In genomic region chr3:196740476-196741400, GRCh38 we compare ENCODE assay signal across 8 cellular contexts. TPM values are rescaled to one million over a fixed set of nuclear protein-coding genes. Genes with fewer than 3 reads are reported as not detected.
DNase-seq lines count a peak whose midpoint lies in the region; ATAC-seq and TF ChIP-seq lines count a peak whose summit lies in the region.

No MANE protein-coding gene starts in this region.

- TSS peak; percentile 74 for BruUV-seq in OCI-LY7 (replicated peaks; lab: Mats Ljungman, UMichigan)

- peak; percentile 63 for DNase-seq in EL
- peak; percentile 47 for DNase-seq in OCI-LY7 (ENCODE audit: low spot score)
- DNase-seq in adipocyte (ENCODE audit: low read depth), result peak; percentile 77
- peak in 1 of 2 donors; percentile 19 for DNase-seq in heart right ventricle
- DNase-seq in COLO668 (lab: John Stamatoyannopoulos, UW; ENCODE audit: unreplicated experiment), result no peak

- WGBS in heart right ventricle, 2 donors, result 0 to 1% methylated on average over 31 of the region's 31 CpGs

- H4K20me1 ChIP-seq in OCI-LY7 (ENCODE audit: insufficient read depth, low read length), result peaks cover 15% of the 10 kb centered on the region

- H3K27me3 ChIP-seq in adipocyte (replicated peaks; ENCODE audit: control insufficient read depth, insufficient read depth, low read length), result no peaks in the 10 kb centered on the region
- no peaks in the 10 kb centered on the region for H3K27me3 ChIP-seq in heart right ventricle
- H3K27me3 ChIP-seq in parathyroid adenoma (ENCODE audit: control insufficient read depth, insufficient read depth, low read length), result no peaks in the 10 kb centered on the region

- ATAC-seq in HG02852 (IDR thresholded peaks at IDR 0.05; ENCODE audit: unreplicated experiment) (peak; percentile 2), heart right ventricle (peak; percentile 1 to 46 (median 18)), GM18519 (IDR thresholded peaks at IDR 0.05; ENCODE audit: low FRiP score, unreplicated experiment) (no peak)

- POLR2A ChIA-PET in OCI-LY7 (lab: Charles Lee), result interaction anchor here (0.6 to 1.9 kb wide), 10 partner anchors 10 to 202 kb away, joined by 3 to 9 read pairs (median 4); partner anchors contain the start of gene NCBP2

- peaks cover 11% of the 10 kb centered on the region for H3K4me1 ChIP-seq in OCI-LY7 (ENCODE audit: insufficient read depth, low read length, poor library complexity, severe bottlenecking)
- peaks cover 20% of the 10 kb centered on the region for H3K4me1 ChIP-seq in adipocyte (ENCODE audit: control insufficient read depth, insufficient read depth, low read length)
- H3K4me1 ChIP-seq in heart right ventricle, result peaks cover 0 to 40% (median 17%) of the 10 kb centered on the region in 9 donors
- H3K4me1 ChIP-seq in parathyroid adenoma, result peaks cover 7% of the 10 kb centered on the region

- H2AFZ ChIP-seq in OCI-LY7 (ENCODE audit: low read length), result peak overlapping the region; percentile 40
- peak overlapping the region; percentile 81 for H2AFZ ChIP-seq in parathyroid adenoma

- TF ChIP-seq CTCF in OCI-LY7 (conservative IDR thresholded peaks at IDR 0.05; ENCODE audit: low read length), result no peak
- TF ChIP-seq CTCF in heart right ventricle (IDR thresholded peaks at IDR 0.05), result no peak
- no peak for TF ChIP-seq CTCF in parathyroid adenoma (IDR thresholded peaks at IDR 0.05)

- H3K27ac ChIP-seq in OCI-LY7 (ENCODE audit: low read depth, low read length, poor library complexity, severe bottlenecking), result peak overlapping the region; percentile 85
- peak overlapping the region; percentile 96 to 99 (median 98) for H3K27ac ChIP-seq in heart right ventricle
- peak overlapping the region; percentile 86 for H3K27ac ChIP-seq in parathyroid adenoma

- H3K9me3 ChIP-seq in OCI-LY7 (ENCODE audit: low read length), result no peaks in the 10 kb centered on the region
- H3K9me3 ChIP-seq in adipocyte (ENCODE audit: control insufficient read depth, low read length), result no peaks in the 10 kb centered on the region
- H3K9me3 ChIP-seq in heart right ventricle, result peaks cover 0 to 4% (median 0%) of the 10 kb centered on the region in 11 donors
- H3K9me3 ChIP-seq in parathyroid adenoma (ENCODE audit: control insufficient read depth, low read length), result no peaks in the 10 kb centered on the region

- peak overlapping the region; percentile 95 for H3K4me3 ChIP-seq in OCI-LY7 (ENCODE audit: low read depth, low read length, poor library complexity, severe bottlenecking)
- peak overlapping the region; percentile 97 for H3K4me3 ChIP-seq in adipocyte (ENCODE audit: low read length)
- peak overlapping the region; percentile 82 to 99 (median 91) for H3K4me3 ChIP-seq in heart right ventricle
- H3K4me3 ChIP-seq in parathyroid adenoma (ENCODE audit: low read depth, low read length), result peak overlapping the region; percentile 98

- H3K79me2 ChIP-seq in OCI-LY7 (ENCODE audit: insufficient read depth, low read depth, low read length), result peaks cover 57% of the 10 kb centered on the region
- peaks cover 30% of the 10 kb centered on the region for H3K79me2 ChIP-seq in parathyroid adenoma

- no peaks in the 10 kb centered on the region for H3K9me2 ChIP-seq in OCI-LY7 (ENCODE audit: insufficient read depth, low read length)

- H3K36me3 ChIP-seq in OCI-LY7 (ENCODE audit: insufficient read depth, low read length) (peaks cover 10% of the 10 kb centered on the region), adipocyte (ENCODE audit: control insufficient read depth, insufficient read depth, low read length, severe bottlenecking) (no peaks in the 10 kb centered on the region), heart right ventricle (peaks cover 0 to 2% (median 0%) of the 10 kb centered on the region in 9 donors), parathyroid adenoma (ENCODE audit: control insufficient read depth, insufficient read depth, low read length) (no peaks in the 10 kb centered on the region)

- CTCF ChIA-PET in OCI-LY7 (lab: Charles Lee; ENCODE audit: unreplicated experiment), result interaction anchor here (0.6 kb wide), 1 partner anchor 1160 kb away, joined by 4 read pairs; no protein-coding TSS in a partner anchor

- peak overlapping the region; percentile 97 for H3K9ac ChIP-seq in adipocyte (ENCODE audit: low read length)
- peak overlapping the region; percentile 71 for H3K9ac ChIP-seq in parathyroid adenoma

- H3K4me2 ChIP-seq in OCI-LY7 (ENCODE audit: low read length) (peak overlapping the region; percentile 88), parathyroid adenoma (ENCODE audit: low read length) (peak overlapping the region; percentile 88)

- intact Hi-C loops in OCI-LY7 (cut with micrococcal nuclease; ENCODE audit: unreplicated experiment), result loop anchor here (5.0 kb wide), 1 partner anchor 202 kb away; the partner anchor contains the start of gene NCBP2
- intact Hi-C loops in heart right ventricle (cut with DNase I), result loop anchor here in 1 of 10 donors (5.0 kb wide), 1 partner anchor 72 kb away; no protein-coding TSS in a partner anchor

RNA-seq across cellular contexts. Expression of gene PAK2, which starts 1.1 kb away (rescaled TPM):
- 24.5 and 37.9 TPM in 2 replicates for total RNA-seq in OCI-LY7 (2014; rRNA removed; shearing (Covaris generic))
- 83.8 and 95.6 TPM in 2 replicates for total RNA-seq in OCI-LY7 (2022)
- total RNA-seq in heart right ventricle, result 10 to 100 TPM; 44.0 to 62.2 (median 54.7) TPM
- polyA plus RNA-seq in heart right ventricle, result 10 to 100 TPM; 14.5 to 23.0 TPM

RNA-seq across cellular contexts. Expression of gene PIGX, which starts 28.6 kb away (rescaled TPM):
- 24.1 and 24.9 TPM in 2 replicates for total RNA-seq in OCI-LY7 (2014; rRNA removed; shearing (Covaris generic))
- total RNA-seq in OCI-LY7 (2022) (31.5 and 32.4 TPM in 2 replicates), heart right ventricle (10 to 100 TPM; 13.9 to 21.9 (median 16.6) TPM)
- 1 to 10 TPM; 8.3 to 9.8 TPM for polyA plus RNA-seq in heart right ventricle

RNA-seq across cellular contexts. Expression of gene CEP19, which starts 28.7 kb away (rescaled TPM):
- total RNA-seq in OCI-LY7 (2014; rRNA removed; shearing (Covaris generic)), result 1.9 and 3.3 TPM in 2 replicates
- 5.7 and 6.3 TPM in 2 replicates for total RNA-seq in OCI-LY7 (2022)
- total RNA-seq in heart right ventricle, result 1 to 10 TPM in 3 of 10 donors, under 1 TPM in 7; 0.55 to 2.3 (median 0.84) TPM
- polyA plus RNA-seq in heart right ventricle, result 1 to 10 TPM in 1 of 2 donors, under 1 TPM in 1; 0.68 to 1.0 TPM
